ENCODE assay signal across 8 cellular contexts in the genomic region with DNA sequence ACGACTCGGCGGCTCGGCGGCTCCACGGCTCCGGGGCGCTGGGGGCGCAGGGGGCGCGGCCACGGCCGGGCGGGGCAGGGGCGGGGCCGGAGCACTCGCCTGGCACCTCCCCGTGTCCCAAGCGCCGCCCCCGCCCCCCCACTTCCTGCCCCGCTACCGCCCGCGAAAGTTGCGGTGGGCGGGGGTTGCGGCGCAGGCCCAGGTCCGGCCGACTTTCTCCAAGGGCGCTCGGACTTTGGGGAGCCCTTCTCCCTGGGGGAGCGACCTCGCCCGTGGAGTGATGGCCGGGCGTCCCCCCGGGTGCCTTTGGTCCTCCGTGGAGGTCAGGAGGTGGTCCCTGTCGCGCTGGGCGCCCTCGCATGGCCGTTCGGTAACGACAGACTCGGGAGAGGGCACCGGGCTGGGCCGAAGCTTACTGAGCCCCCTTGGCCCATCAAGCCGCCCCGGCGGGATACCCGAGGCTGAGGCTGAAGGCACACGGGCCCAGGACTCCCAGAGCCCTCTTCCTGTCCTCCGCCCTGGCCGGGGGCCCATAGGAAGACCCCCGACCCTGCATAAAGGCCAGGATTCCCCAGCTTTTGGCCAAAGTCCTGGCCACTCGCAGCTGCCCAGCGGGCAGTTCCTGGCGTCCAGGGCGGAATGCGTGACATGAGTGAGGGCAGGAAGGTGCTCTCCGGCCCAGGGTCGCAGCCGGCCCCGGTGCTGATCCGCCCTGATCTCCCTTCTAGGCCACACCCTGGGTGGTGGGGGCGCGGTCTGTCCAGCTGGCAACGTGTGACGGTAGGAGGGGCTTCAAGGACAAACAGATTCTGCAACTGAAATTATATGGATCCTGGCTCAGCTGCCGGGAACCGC. TPM values are rescaled to one million over a fixed set of nuclear protein-coding genes. Genes with fewer than 3 reads are reported as not detected.
A peak's percentile ranks its signal among the peaks of the same experiment; 100 is the strongest.
DNase-seq lines count a peak whose midpoint lies in the region; ATAC-seq and TF ChIP-seq lines count a peak whose summit lies in the region.

No MANE protein-coding gene starts in this region.

- ATAC-seq in HG03097 (IDR thresholded peaks at IDR 0.05; ENCODE audit: low FRiP score, unreplicated experiment): peak; percentile 44
- ATAC-seq in activated CD4-positive, CD25-positive, alpha-beta regulatory T cell treated with anti-CD3 and anti-CD28 coated beads, Interleukin-2, amount 50 U/mL, for 24 hours: peak; percentile 76 to 78
- ATAC-seq in left colon: peak; percentile 74

- intact Hi-C loops in left colon (cut with DNase I, micrococcal nuclease): no loop called here

- peak; percentile 35 for TF ChIP-seq POLR2A in GM18526 (IDR thresholded peaks at IDR 0.05; ENCODE audit: extremely low read depth, insufficient read length)

- DNase-seq in 8988T: peak; percentile 64
- DNase-seq in NCI-H226: peak; percentile 76
- peak; percentile 57 for DNase-seq in cerebellar cortex (ENCODE audit: low spot score)
- DNase-seq in left colon: peak; percentile 91 to 92
- DNase-seq in stimulated activated CD4-positive, alpha-beta T cell treated with anti-CD3 and anti-CD28 coated beads, Interleukin-2, amount 100 ng/mL, for 4 hours (ENCODE audit: low read depth): peak; percentile 61

RNA-seq across cellular contexts. Expression of a gene that starts 0.9 kb away (rescaled TPM):
- total RNA-seq in left colon: 10 to 100 TPM; 29.6 to 43.2 TPM

RNA-seq across cellular contexts. Expression of a gene that starts 32.3 kb away (rescaled TPM):
- total RNA-seq in left colon: 1 to 10 TPM; 2.9 to 6.4 TPM

Comparison
In these comparisons a context has a peak if more than half of its experiments do, and no peak if none do; other contexts are left out.
1. Peak in every context shown above with its lines: DNase-seq and ATAC-seq.